In the genomic region with DNA sequence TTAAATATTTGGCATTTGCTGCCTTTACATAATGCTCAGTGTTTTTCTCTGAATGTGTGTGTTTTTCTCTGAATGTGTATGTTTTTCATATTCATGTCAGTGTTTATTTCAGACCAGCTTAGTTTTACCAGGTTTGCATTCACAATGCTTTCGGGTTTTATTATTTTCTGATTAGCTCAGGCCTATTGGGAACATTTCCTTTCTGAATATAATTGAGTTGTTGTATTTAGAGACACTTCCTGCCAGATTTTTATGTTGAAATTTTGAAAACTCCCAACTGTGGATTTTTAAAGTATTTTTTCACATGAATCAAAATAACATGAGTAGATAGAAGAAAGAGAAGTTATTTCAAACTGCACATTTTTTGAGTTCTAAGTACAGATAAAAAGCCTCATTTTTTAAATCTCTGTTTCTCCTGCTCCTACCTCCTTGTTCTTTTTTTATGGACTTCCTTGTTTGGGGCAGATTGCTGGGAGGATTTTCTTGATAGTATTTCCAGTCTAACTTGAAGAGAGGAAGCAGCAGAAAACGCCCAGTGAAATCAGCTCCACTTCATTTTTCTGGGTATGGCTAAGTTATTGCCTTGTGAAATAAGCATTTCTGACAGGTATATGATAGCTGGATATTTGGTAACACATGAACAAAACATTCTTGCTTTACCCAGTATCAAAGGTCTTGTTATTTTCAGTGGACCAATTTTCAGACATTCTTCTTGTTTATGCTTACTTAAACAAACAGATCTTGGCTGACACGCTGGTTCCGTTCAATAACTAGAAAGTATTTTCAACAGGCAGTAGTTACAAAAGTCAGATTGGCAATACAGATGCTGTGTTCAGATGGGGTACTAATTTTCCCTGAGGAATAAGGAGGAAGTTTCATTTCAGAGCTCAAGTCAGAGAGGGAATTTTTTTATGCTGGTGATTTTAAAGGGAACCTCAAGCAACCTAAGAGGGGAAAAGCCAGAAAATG, we compare ENCODE assay signal across 13 cellular contexts.
DNase-seq lines count a peak whose midpoint lies in the region; ATAC-seq and TF ChIP-seq lines count a peak whose summit lies in the region.
"Had no signal": no experiment of that assay in that cellular context is flagged by ENCODE, and none has a peak within 500 bp of the region (broad histone marks: within the 10 kb centered on the region; RNA-seq: fewer than 3 reads in every experiment).

No MANE protein-coding gene starts in this region.

- H3K36me3 ChIP-seq in CD8-positive, alpha-beta T cell (ENCODE audit: insufficient read depth, low read length), result no peaks in the 10 kb centered on the region
- H3K36me3 ChIP-seq in body of pancreas (replicated peaks in 1 of 2; ENCODE audit: insufficient read depth in 1 of 2, low read depth in 2 of 2) (no peaks in the 10 kb centered on the region), parathyroid adenoma (ENCODE audit: control insufficient read depth, insufficient read depth, low read length) (no peaks in the 10 kb centered on the region), HAP-1 (replicated peaks) (no peaks in the 10 kb centered on the region)
- H3K36me3 ChIP-seq: brain microvascular endothelial cell, MG63 had no signal

- 46 to 55% methylated on average over 4 of the region's 4 CpGs for WGBS in body of pancreas, 2 donors

- H3K27ac ChIP-seq in CD8-positive, alpha-beta T cell (ENCODE audit: low read depth, low read length), result no peak overlapping the region
- H3K27ac ChIP-seq in body of pancreas, result peak overlapping the region in 2 of 4 donors; percentile 3 to 15
- peak overlapping the region; percentile 15 for H3K27ac ChIP-seq in parathyroid adenoma
- H3K27ac ChIP-seq in CD4-positive, alpha-beta T cell (ENCODE audit: low read depth, low read length), result no peak overlapping the region
- H3K27ac ChIP-seq: brain microvascular endothelial cell had no signal

- H2AFZ ChIP-seq in parathyroid adenoma, result no peak overlapping the region

- H3K4me3 ChIP-seq in CD8-positive, alpha-beta T cell (ENCODE audit: low read depth, low read length), result no peak overlapping the region
- no peak overlapping the region for H3K4me3 ChIP-seq in body of pancreas
- H3K4me3 ChIP-seq in parathyroid adenoma (ENCODE audit: low read depth, low read length), result no peak overlapping the region
- H3K4me3 ChIP-seq in HAP-1, result no peak overlapping the region
- H3K4me3 ChIP-seq: MG63 had no signal

- no peak overlapping the region for H3K9ac ChIP-seq in parathyroid adenoma

- no peaks in the 10 kb centered on the region for H3K79me2 ChIP-seq in parathyroid adenoma

- H3K27me3 Mint-ChIP-seq in CD8-positive, alpha-beta T cell (ENCODE audit: low read depth), result no peaks in the 10 kb centered on the region
- H3K27me3 Mint-ChIP-seq in CD4-positive, alpha-beta T cell, result no peaks in the 10 kb centered on the region
- H3K27me3 Mint-ChIP-seq: activated T-cell treated with anti-CD3 and anti-CD28 coated beads, Interleukin-2, amount 50 U/mL, for 24 hours; B cell had no signal

- no peak overlapping the region for H3K4me3 Mint-ChIP-seq in CD8-positive, alpha-beta T cell
- H3K4me3 Mint-ChIP-seq in CD4-positive, alpha-beta T cell, result no peak overlapping the region
- H3K4me3 Mint-ChIP-seq: activated T-cell treated with anti-CD3 and anti-CD28 coated beads, Interleukin-2, amount 50 U/mL, for 24 hours; B cell had no signal

- in situ Hi-C loops in HAP-1 (cut with MboI; ENCODE audit: low sequenced_read_pairs) (no loop called here), ACHN (cut with HindIII; ENCODE audit: low pct_ligation_motif_present, low pct_unique_long_range_greater_than_20kb, low sequenced_read_pairs) (no loop called here)

- H3K9me3 ChIP-seq in CD8-positive, alpha-beta T cell (ENCODE audit: low read length), result no peaks in the 10 kb centered on the region
- H3K9me3 ChIP-seq in body of pancreas, result no peaks in the 10 kb centered on the region
- H3K9me3 ChIP-seq in parathyroid adenoma (ENCODE audit: control insufficient read depth, low read length), result no peaks in the 10 kb centered on the region
- no peaks in the 10 kb centered on the region for H3K9me3 ChIP-seq in CD4-positive, alpha-beta T cell (ENCODE audit: control insufficient read depth, low read length)
- no peaks in the 10 kb centered on the region for H3K9me3 ChIP-seq in HAP-1
- H3K9me3 ChIP-seq: MG63 had no signal

- no peaks in the 10 kb centered on the region for H3K27me3 ChIP-seq in CD8-positive, alpha-beta T cell (ENCODE audit: insufficient read depth, low read length)
- no peaks in the 10 kb centered on the region for H3K27me3 ChIP-seq in body of pancreas
- no peaks in the 10 kb centered on the region for H3K27me3 ChIP-seq in parathyroid adenoma (ENCODE audit: control insufficient read depth, insufficient read depth, low read length)
- no peaks in the 10 kb centered on the region for H3K27me3 ChIP-seq in CD4-positive, alpha-beta T cell (ENCODE audit: control insufficient read depth, insufficient read depth, low read length)
- H3K27me3 ChIP-seq in HAP-1 (ENCODE audit: low read depth), result no peaks in the 10 kb centered on the region
- H3K27me3 ChIP-seq: brain microvascular endothelial cell, MG63 had no signal

- H3K4me2 ChIP-seq in parathyroid adenoma (ENCODE audit: low read length), result peak overlapping the region; percentile 31

- ATAC-seq in CD8-positive, alpha-beta T cell, result no peak
- ATAC-seq in body of pancreas (peak; percentile 12), Right ventricle myocardium superior (ENCODE audit: poor library complexity) (peak; percentile 84)
- ATAC-seq in CD4-positive, alpha-beta T cell (ENCODE audit: poor library complexity), result no peak

- H3K4me1 Mint-ChIP-seq in CD8-positive, alpha-beta T cell (ENCODE audit: low read depth), result peaks cover 12% of the 10 kb centered on the region
- H3K4me1 Mint-ChIP-seq in CD4-positive, alpha-beta T cell (ENCODE audit: low read depth), result peaks cover 13% of the 10 kb centered on the region
- H3K4me1 Mint-ChIP-seq: B cell had no signal

- H3K27ac Mint-ChIP-seq in CD8-positive, alpha-beta T cell, result peak overlapping the region; percentile 32
- H3K27ac Mint-ChIP-seq in CD4-positive, alpha-beta T cell, result no peak overlapping the region
- H3K27ac Mint-ChIP-seq: activated T-cell treated with anti-CD3 and anti-CD28 coated beads, Interleukin-2, amount 50 U/mL, for 24 hours; B cell had no signal

- no peak for DNase-seq in CD8-positive, alpha-beta T cell
- DNase-seq in body of pancreas (no peak), Right ventricle myocardium superior (no peak), HAP-1 (ENCODE audit: low spot score in 2 of 2) (no peak), ACHN (no peak), activated gamma-delta T cell (lab: John Stamatoyannopoulos, UW) (no peak)
- no peak for DNase-seq in CD4-positive, alpha-beta T cell
- DNase-seq: activated T-cell treated with anti-CD3 and anti-CD28 coated beads, Interleukin-2, amount 50 U/mL, for 24 hours; brain microvascular endothelial cell; MG63; NCI-H446 treated with DMSO at 0.1 percent for 48 hours had no signal

- no peak for TF ChIP-seq POLR2A in body of pancreas (IDR thresholded peaks at IDR 0.05)

- POLR2A ChIA-PET in CD8-positive, alpha-beta T cell (lab: Charles Lee), result interaction anchor here (0.5 to 0.7 kb wide), 2 partner anchors 107 to 1095 kb away, joined by 3 read pairs; no protein-coding TSS in a partner anchor
- POLR2A ChIA-PET in CD4-positive, alpha-beta T cell (lab: Charles Lee), result no interaction called here

- intact Hi-C loops in CD8-positive, alpha-beta T cell (cut with DNase I, micrococcal nuclease), result no loop called here
- intact Hi-C loops in body of pancreas (cut with DNase I) (no loop called here), Right ventricle myocardium superior (cut with DNase I) (no loop called here)
- intact Hi-C loops in CD4-positive, alpha-beta T cell (cut with DNase I, micrococcal nuclease), result no loop called here

- no peaks in the 10 kb centered on the region for H3K36me3 Mint-ChIP-seq in CD8-positive, alpha-beta T cell
- H3K36me3 Mint-ChIP-seq in CD4-positive, alpha-beta T cell (ENCODE audit: low read depth), result peaks cover 7% of the 10 kb centered on the region

- H3K9me3 Mint-ChIP-seq in CD8-positive, alpha-beta T cell, result no peaks in the 10 kb centered on the region
- H3K9me3 Mint-ChIP-seq in CD4-positive, alpha-beta T cell, result no peaks in the 10 kb centered on the region
- H3K9me3 Mint-ChIP-seq: activated T-cell treated with anti-CD3 and anti-CD28 coated beads, Interleukin-2, amount 50 U/mL, for 24 hours had no signal

- no peaks in the 10 kb centered on the region for H3K4me1 ChIP-seq in CD8-positive, alpha-beta T cell (ENCODE audit: insufficient read depth, low read length)
- H3K4me1 ChIP-seq in body of pancreas (peaks cover 5% of the 10 kb centered on the region), parathyroid adenoma (no peaks in the 10 kb centered on the region), HAP-1 (peaks cover 12% of the 10 kb centered on the region)

- TF ChIP-seq CTCF in CD8-positive, alpha-beta T cell (IDR thresholded peaks at IDR 0.05), result no peak
- TF ChIP-seq CTCF in body of pancreas (IDR thresholded peaks at IDR 0.05) (no peak), parathyroid adenoma (IDR thresholded peaks at IDR 0.05) (no peak)
- TF ChIP-seq CTCF in CD4-positive, alpha-beta T cell (IDR thresholded peaks at IDR 0.05), result no peak

- CTCF ChIA-PET in CD8-positive, alpha-beta T cell (lab: Charles Lee), result interaction anchor here (1.1 kb wide), 1 partner anchor 12 kb away, joined by 3 read pairs; no protein-coding TSS in a partner anchor
- CTCF ChIA-PET in CD4-positive, alpha-beta T cell (lab: Charles Lee), result no interaction called here

Comparison
In these comparisons a context has a peak if more than half of its experiments do, and no peak if none do; other contexts are left out.
1. ATAC-seq: peak in body of pancreas (single experiment) and Right ventricle myocardium superior (single experiment); none in CD8-positive, alpha-beta T cell (single experiment) and CD4-positive, alpha-beta T cell (single experiment).